In the genomic region with DNA sequence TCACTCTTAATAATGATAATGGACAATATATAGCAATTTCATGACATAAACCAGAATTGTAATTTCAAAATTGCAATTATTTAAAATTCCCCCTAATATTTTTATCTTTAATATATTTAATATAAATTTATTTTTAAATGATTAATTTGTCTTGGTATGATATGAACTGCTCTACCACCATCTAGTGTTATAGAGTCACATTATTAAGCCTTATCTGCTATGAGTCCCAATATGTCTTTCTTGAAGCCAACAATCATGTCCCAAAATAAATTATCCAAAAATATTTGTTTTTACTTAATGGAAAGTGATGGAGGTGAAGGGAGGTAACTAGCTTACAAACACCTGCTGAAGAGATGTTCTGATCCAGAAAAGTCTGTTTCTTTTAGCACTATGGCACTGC, we compare ENCODE assay signal across 29 cellular contexts.
DNase-seq lines count a peak whose midpoint lies in the region; ATAC-seq, FAIRE-seq and TF ChIP-seq lines count a peak whose summit lies in the region.
"Had no signal": no experiment of that assay in that cellular context is flagged by ENCODE, and none has a peak within 500 bp of the region (broad histone marks: within the 10 kb centered on the region; RNA-seq: fewer than 3 reads in every experiment).

No MANE protein-coding gene starts in this region.

- in situ Hi-C loops in HepG2 (cut with HindIII; ENCODE audit: extremely low pct_ligation_motif_present, low pct_unique_long_range_greater_than_20kb) = no loop called here

- peak; percentile 34 for TF ChIP-seq CTCF in liver (IDR thresholded peaks at IDR 0.05; ENCODE audit: low read depth, low read length, missing input control)
- TF ChIP-seq CTCF in HepG2 (CRISPR knock-in tag; IDR thresholded peaks at IDR 0.05) = no peak
- peak; percentile 54 for TF ChIP-seq CTCF in VCaP (conservative IDR thresholded peaks at IDR 0.05)
- peak; percentile 15 for TF ChIP-seq CTCF in hepatocyte (IDR thresholded peaks at IDR 0.05; ENCODE audit: poor library complexity)

- H3K79me2 ChIP-seq in HepG2 (ENCODE audit: insufficient read depth, low read length) (no peaks in the 10 kb centered on the region), hepatocyte (no peaks in the 10 kb centered on the region)

- H2AFZ ChIP-seq in HepG2 (ENCODE audit: low read length) (no peak overlapping the region), hepatocyte (no peak overlapping the region)

- H3K9me3 ChIP-seq in liver (ENCODE audit: control insufficient read depth in 4 of 4, low read length in 3 of 4) = no peaks in the 10 kb centered on the region
- H3K9me3 ChIP-seq in HepG2 (ENCODE audit: low read length) = no peaks in the 10 kb centered on the region
- no peaks in the 10 kb centered on the region for H3K9me3 ChIP-seq in hepatocyte (ENCODE audit: low read depth)
- H3K9me3 ChIP-seq: HAP-1, neutrophil, sigmoid colon had no signal

- no peaks in the 10 kb centered on the region for H3K36me3 ChIP-seq in liver (ENCODE audit: control insufficient read depth in 4 of 4, insufficient read depth in 3 of 4, low read depth in 1 of 4, low read length in 3 of 4)
- no peaks in the 10 kb centered on the region for H3K36me3 ChIP-seq in HepG2 (replicated peaks in 1 of 2; ENCODE audit: control insufficient read depth in 1 of 2, insufficient read depth in 2 of 2, low read length in 2 of 2)
- H3K36me3 ChIP-seq in hepatocyte (replicated peaks; ENCODE audit: insufficient read depth, low read depth) = no peaks in the 10 kb centered on the region
- H3K36me3 ChIP-seq: HAP-1, neutrophil, sigmoid colon had no signal

- POLR2A ChIA-PET in HepG2 (lab: Yijun Ruan, JAX) = no interaction called here

- peak; percentile 69 to 70 for TF ChIP-seq RAD21 in liver (IDR thresholded peaks at IDR 0.05)
- no peak for TF ChIP-seq RAD21 in HepG2 (CRISPR knock-in tag; IDR thresholded peaks at IDR 0.05)

- CTCF ChIA-PET in HepG2 (lab: Yijun Ruan, JAX; ENCODE audit: low intra/inter-chr PET ratio, low total read pairs) = no interaction called here

- no peaks in the 10 kb centered on the region for H4K20me1 ChIP-seq in HepG2 (ENCODE audit: insufficient read depth, low read length)
- no peaks in the 10 kb centered on the region for H4K20me1 ChIP-seq in hepatocyte (ENCODE audit: insufficient read depth, poor library complexity, severe bottlenecking)

- BruUV-seq in HepG2 (replicated peaks; lab: Mats Ljungman, UMichigan) = no TSS peak

- no peaks in the 10 kb centered on the region for H3K9me2 ChIP-seq in hepatocyte (replicated peaks; ENCODE audit: insufficient read depth)

- FAIRE-seq in HepG2 (lab: Jason Lieb, UNC) = no peak
- FAIRE-seq: GM12892, urothelium cell line had no signal

- ATAC-seq in HepG2 = no peak
- ATAC-seq in HG03159 (IDR thresholded peaks at IDR 0.05; ENCODE audit: unreplicated experiment) = no peak
- ATAC-seq in GM21825 (IDR thresholded peaks at IDR 0.05; ENCODE audit: unreplicated experiment) = no peak
- ATAC-seq: stimulated activated naive CD8-positive, alpha-beta T cell treated with anti-CD3 and anti-CD28 coated beads, Interleukin-15, amount 100 ng/mL, for 72 hours had no signal

- no peak overlapping the region for H3K4me2 ChIP-seq in HepG2 (ENCODE audit: low read depth, low read length)
- no peak overlapping the region for H3K4me2 ChIP-seq in hepatocyte

- no peak for TF ChIP-seq EP300 in HepG2 (IDR thresholded peaks at IDR 0.05; ENCODE audit: low read depth in 2 of 2, low read length in 2 of 2)
- TF ChIP-seq EP300 in HepG2 (CRISPR knock-in tag; IDR thresholded peaks at IDR 0.05; ENCODE audit: borderline replicate concordance) = no peak

- H3K4me3 ChIP-seq in liver (ENCODE audit: low read depth in 1 of 3, low read length in 3 of 3) (no peak overlapping the region), HepG2 (replicated peaks in 1 of 3; ENCODE audit: insufficient read depth in 1 of 3, low read depth in 2 of 3, low read length in 3 of 3) (no peak overlapping the region), hepatocyte (no peak overlapping the region)
- H3K4me3 ChIP-seq: HAP-1, sigmoid colon had no signal

- intact Hi-C loops in HepG2 (cut with micrococcal nuclease; ENCODE audit: unreplicated experiment) = no loop called here

- H3K27me3 ChIP-seq in liver (ENCODE audit: control insufficient read depth in 4 of 4, insufficient read depth in 4 of 4, low read length in 3 of 4) (no peaks in the 10 kb centered on the region), HepG2 (ENCODE audit: control insufficient read depth in 1 of 2, insufficient read depth in 2 of 2, low read length in 2 of 2) (no peaks in the 10 kb centered on the region), hepatocyte (no peaks in the 10 kb centered on the region)
- H3K27me3 ChIP-seq: neutrophil, sigmoid colon had no signal

- no peak overlapping the region for H3K9ac ChIP-seq in liver (ENCODE audit: low read depth in 1 of 2, low read length in 2 of 2)
- H3K9ac ChIP-seq in HepG2 (ENCODE audit: insufficient read depth, low read depth, low read length) = no peak overlapping the region

- no peak for DNase-seq in HepG2 (ENCODE audit: low spot score)
- no peak for DNase-seq in hepatocyte (ENCODE audit: low spot score)
- no peak for DNase-seq in SHP77 (lab: John Stamatoyannopoulos, UW)
- DNase-seq in cortex of kidney (lab: John Stamatoyannopoulos, UW) = no peak
- DNase-seq: activated CD4-positive, alpha-beta T cell treated with anti-CD3 and anti-CD28 coated beads for 4 hours; CD4-positive, alpha-beta memory T cell; effector CD8-positive, alpha-beta T cell; erythroblast; islet precursor cell; Kasumi-1; MV-4-11; NCI-H146; NCI-H226; NCI-H69; posterior cingulate gyrus; RPMI8226; sigmoid colon; stimulated activated CD4-positive, alpha-beta T cell treated with anti-CD3 and anti-CD28 coated beads, Interleukin-12 subunit alpha, Interleukin-12 subunit beta, amount 100 ng/mL, for 4 hours; stimulated activated CD4-positive, alpha-beta T cell treated with anti-CD3 and anti-CD28 coated beads, Interleukin-2, amount 100 ng/mL, for 48 hours; stimulated activated naive CD8-positive, alpha-beta T cell treated with anti-CD3 and anti-CD28 coated beads, Interleukin-15, amount 100 ng/mL, for 72 hours; T-helper 1 cell had no signal

- TF ChIP-seq POLR2A in HepG2 (IDR thresholded peaks at IDR 0.05; ENCODE audit: insufficient read depth in 1 of 2, low read depth in 2 of 2, low read length in 2 of 2) = no peak

- H3K4me1 ChIP-seq in liver (ENCODE audit: control insufficient read depth in 4 of 4, insufficient read depth in 4 of 4, low read length in 3 of 4) (peaks cover 0 to 3% (median 0%) of the 10 kb centered on the region in 4 donors), HepG2 (ENCODE audit: insufficient read depth, low read length) (no peaks in the 10 kb centered on the region), hepatocyte (ENCODE audit: insufficient read depth) (no peaks in the 10 kb centered on the region)
- H3K4me1 ChIP-seq: HAP-1, sigmoid colon had no signal

- H3K27ac ChIP-seq in liver (ENCODE audit: low read depth in 1 of 2, low read length in 2 of 2) (no peak overlapping the region), HepG2 (ENCODE audit: extremely low read length, insufficient read depth, low read length) (no peak overlapping the region), VCaP (no peak overlapping the region), hepatocyte (no peak overlapping the region)
- H3K27ac ChIP-seq: neutrophil, sigmoid colon had no signal

TF ChIP-seq in liver, 16 proteins besides CTCF, POLR2A, EP300 and RAD21 (continues in another document):
- TF ChIP-seq, protein P1, sequence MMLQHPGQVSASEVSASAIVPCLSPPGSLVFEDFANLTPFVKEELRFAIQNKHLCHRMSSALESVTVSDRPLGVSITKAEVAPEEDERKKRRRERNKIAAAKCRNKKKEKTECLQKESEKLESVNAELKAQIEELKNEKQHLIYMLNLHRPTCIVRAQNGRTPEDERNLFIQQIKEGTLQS (IDR thresholded peaks at IDR 0.05) = no peak

TF ChIP-seq in HepG2, 621 proteins besides CTCF, POLR2A, EP300 and RAD21 (continues in another document):
- no peak for TF ChIP-seq NR2F2 (IDR thresholded peaks at IDR 0.05; ENCODE audit: borderline replicate concordance, low read depth)
- no peak for TF ChIP-seq TCF7 (IDR thresholded peaks at IDR 0.05; ENCODE audit: low read depth)
- no peak for TF ChIP-seq PAF1 (CRISPR knock-in tag; IDR thresholded peaks at IDR 0.05)
- TF ChIP-seq ZFP1 (CRISPR knock-in tag; IDR thresholded peaks at IDR 0.05) = no peak
- no peak for TF ChIP-seq BORCS8-MEF2B (CRISPR knock-in tag; IDR thresholded peaks at IDR 0.05)
- TF ChIP-seq HOXA3 (CRISPR knock-in tag; IDR thresholded peaks at IDR 0.05) = no peak
- no peak for TF ChIP-seq HOXA7 (CRISPR knock-in tag; IDR thresholded peaks at IDR 0.05)
- TF ChIP-seq FOXC1 (CRISPR knock-in tag; IDR thresholded peaks at IDR 0.05; ENCODE audit: borderline replicate concordance) = no peak
